Comparison of ENCODE assay signal across 22 cellular contexts in genomic region chr7:77826300-77826699, GRCh38.
"Had no signal": no experiment of that assay in that cellular context is flagged by ENCODE, and none has a peak within 500 bp of the region (broad histone marks: within the 10 kb centered on the region; RNA-seq: fewer than 3 reads in every experiment).

No MANE protein-coding gene starts in this region.

- H3K36me3 ChIP-seq: adrenal gland, breast epithelium, gastrocnemius medialis, heart left ventricle, left lung, right atrium auricular region, suprapubic skin had no signal

- H3K4me1 ChIP-seq: breast epithelium, right atrium auricular region, suprapubic skin had no signal

- H3K27ac Mint-ChIP-seq: activated CD4-positive, alpha-beta T cell treated with anti-CD3 and anti-CD28 coated beads, Interleukin-2, amount 10 ng/mL, durations not matched to agents 7 days and 5 days; activated naive CD4-positive, alpha-beta T cell treated with anti-CD3 and anti-CD28 coated beads, Interleukin-2, amount 50 U/mL, for 72 hours; progenitor cell of endocrine pancreas; type B pancreatic cell had no signal

- ATAC-seq: activated CD4-positive, CD25-positive, alpha-beta regulatory T cell treated with anti-CD3 and anti-CD28 coated beads, Interleukin-2, amount 50 U/mL, for 24 hours; activated naive CD4-positive, alpha-beta T cell treated with anti-CD3 and anti-CD28 coated beads, Interleukin-2, amount 50 U/mL, for 72 hours; activated T-cell treated with anti-CD3 and anti-CD28 coated beads, Interleukin-2, amount 50 U/mL, for 72 hours; esophagus mucosa; gastrocnemius medialis; heart left ventricle; left lung; stimulated activated naive CD8-positive, alpha-beta T cell treated with anti-CD3 and anti-CD28 coated beads, Interleukin-15, amount 100 ng/mL, for 72 hours had no signal

- H3K4me3 Mint-ChIP-seq: activated CD4-positive, alpha-beta T cell treated with anti-CD3 and anti-CD28 coated beads, Interleukin-2, amount 10 ng/mL, durations not matched to agents 7 days and 5 days; activated T-cell treated with anti-CD3 and anti-CD28 coated beads, Interleukin-2, amount 50 U/mL, for 72 hours; stimulated activated naive CD8-positive, alpha-beta T cell treated with anti-CD3 and anti-CD28 coated beads, Interleukin-15, amount 100 ng/mL, for 72 hours; type B pancreatic cell had no signal

- H3K4me3 ChIP-seq: adrenal gland, breast epithelium, gastrocnemius medialis, heart left ventricle, left lung, right atrium auricular region, suprapubic skin had no signal

- H3K27ac ChIP-seq: adrenal gland, breast epithelium, gastrocnemius medialis, heart left ventricle, left lung, right atrium auricular region, suprapubic skin had no signal

- H3K27me3 ChIP-seq: adrenal gland, breast epithelium, gastrocnemius medialis, heart left ventricle, left lung, right atrium auricular region, suprapubic skin had no signal

- DNase-seq: activated CD4-positive, alpha-beta T cell treated with anti-CD3 and anti-CD28 coated beads, Interleukin-2, amount 10 ng/mL, durations not matched to agents 7 days and 5 days; activated CD8-positive, alpha-beta memory T cell treated with anti-CD3 and anti-CD28 coated beads for 24 hours; activated gamma-delta T cell treated with Interleukin-2 at 50 U/mL for 16 hours; activated T-cell treated with anti-CD3 and anti-CD28 coated beads, Interleukin-2, amount 50 U/mL, for 72 hours; adrenal gland; cortex of kidney; effector CD8-positive, alpha-beta T cell; gastrocnemius medialis; heart left ventricle; left lung; mammary epithelial cell; stimulated activated CD4-positive, alpha-beta T cell treated with anti-CD3 and anti-CD28 coated beads, Interleukin-2, amount 100 ng/mL, for 24 hours; stimulated activated naive CD8-positive, alpha-beta T cell treated with anti-CD3 and anti-CD28 coated beads, Interleukin-15, amount 100 ng/mL, for 72 hours; T1000 had no signal

- H3K27me3 Mint-ChIP-seq: activated CD4-positive, alpha-beta T cell treated with anti-CD3 and anti-CD28 coated beads, Interleukin-2, amount 10 ng/mL, durations not matched to agents 7 days and 5 days; progenitor cell of endocrine pancreas; stimulated activated naive CD8-positive, alpha-beta T cell treated with anti-CD3 and anti-CD28 coated beads, Interleukin-15, amount 100 ng/mL, for 72 hours; type B pancreatic cell had no signal
